Comparison of ENCODE assay signal across 8 cellular contexts in the genomic region with DNA sequence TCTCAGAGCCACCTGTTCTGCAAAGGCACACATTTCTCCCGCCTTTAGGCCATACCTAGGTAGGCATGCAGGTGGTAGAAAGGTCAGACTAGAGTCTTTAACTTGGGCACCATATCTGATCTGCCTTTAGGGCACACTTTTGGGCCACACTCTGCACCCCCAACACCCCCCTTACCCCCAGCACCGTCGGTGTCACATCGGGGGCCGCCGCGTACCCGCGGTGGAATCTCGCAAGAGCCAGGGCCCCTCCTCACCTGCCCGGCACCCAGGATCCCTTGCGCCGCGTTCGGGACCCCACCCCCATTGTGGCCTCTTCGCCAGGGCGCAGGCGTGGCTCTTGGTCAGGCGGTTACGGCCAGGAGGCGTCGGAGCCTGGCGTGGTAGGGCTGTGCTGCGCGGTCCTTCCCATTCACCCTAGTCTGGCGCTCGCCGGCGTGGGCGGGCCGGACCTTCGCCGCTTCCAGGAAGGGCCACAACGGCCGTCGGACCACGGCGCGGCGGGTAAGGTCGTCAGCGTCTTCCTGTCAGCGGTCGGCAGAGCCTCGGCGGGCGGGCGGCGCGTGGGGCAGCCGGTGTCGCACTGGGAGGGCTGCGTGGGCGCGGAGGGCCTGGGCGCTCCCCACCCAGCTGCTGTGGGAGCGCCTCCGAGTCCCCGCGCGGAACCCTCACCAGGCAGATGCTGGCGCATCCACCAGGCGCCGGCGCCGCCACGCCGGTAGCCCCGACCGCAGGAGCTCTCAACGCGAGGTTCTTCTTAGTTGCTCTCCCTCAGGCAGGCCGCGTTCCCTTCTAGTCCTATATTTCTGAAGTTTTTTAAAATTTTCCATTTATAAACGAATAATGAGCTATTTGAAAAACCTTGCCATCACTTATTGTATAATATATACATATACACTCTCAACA.
DNase-seq lines count a peak whose midpoint lies in the region; ATAC-seq and TF ChIP-seq lines count a peak whose summit lies in the region.

Gene DNAH14 (plus strand): TSS at position 341 of the 903 bp plus-strand sequence. CDS start 23,028 bp downstream, outside the sequence.

- peak; percentile 62 for DNase-seq in EH (ENCODE audit: low read depth)
- peak; percentile 93 for DNase-seq in NCI-H2196 (lab: John Stamatoyannopoulos, UW; ENCODE audit: unreplicated experiment)
- DNase-seq in activated CD4-positive, alpha-beta T cell treated with anti-CD3 and anti-CD28 coated beads, Interleukin-2, amount 50 U/mL, for 1 hour, result peak; percentile 10
- DNase-seq in fibroblast of the conjunctiva (ENCODE audit: low read depth), result peak; percentile 69
- DNase-seq in nephron progenitor cell, result peak; percentile 80

- no peaks in the 10 kb centered on the region; the same call in 1 of the 2 replicates for H3K9me3 ChIP-seq in HEK293 (ENCODE audit: control insufficient read depth, insufficient read depth, low read depth, low read length)

- H3K27ac ChIP-seq in HEK293 (ENCODE audit: extremely low read depth, low read depth, low read length), result peak within 1 kb of the TSS; percentile 73

- H3K27me3 Mint-ChIP-seq in nephron progenitor cell (ENCODE audit: low read depth, poor library complexity), result peaks cover 7% of the 10 kb centered on the region

- H3K36me3 Mint-ChIP-seq in nephron progenitor cell (ENCODE audit: low read depth), result peaks cover 39% of the 10 kb centered on the region

- peak within 1 kb of the TSS; percentile 86 for H3K4me3 ChIP-seq in HEK293 (ENCODE audit: low read depth, low read length)

- no peak within 1 kb of the TSS for H3K27ac Mint-ChIP-seq in nephron progenitor cell

- no peaks in the 10 kb centered on the region for H3K36me3 ChIP-seq in HEK293 (ENCODE audit: control insufficient read depth in 2 of 2, insufficient read depth in 1 of 2, low read length in 2 of 2)

- peaks cover 48% of the 10 kb centered on the region for H3K9me3 Mint-ChIP-seq in nephron progenitor cell

- CTCF ChIA-PET in HEK293 (lab: Yijun Ruan, JAX), result interaction anchor here (0.5 to 1.5 kb wide), 3 partner anchors 285 to 417 kb away, joined by 3 to 4 read pairs (median 3); no protein-coding TSS in a partner anchor

- ATAC-seq in HG03095 (IDR thresholded peaks at IDR 0.05; ENCODE audit: unreplicated experiment) (no peak), HG03460 (IDR thresholded peaks at IDR 0.05; ENCODE audit: unreplicated experiment) (no peak)

- no peaks in the 10 kb centered on the region for H3K4me1 ChIP-seq in HEK293 (ENCODE audit: control insufficient read depth, insufficient read depth, low read length)

- POLR2A ChIA-PET in HEK293 (lab: Yijun Ruan, JAX), result no interaction called here

- H3K4me3 Mint-ChIP-seq in nephron progenitor cell, result peak within 1 kb of the TSS; percentile 82

- TF ChIP-seq CTCF in HEK293 (tag by site-specific recombination; IDR thresholded peaks at IDR 0.05) (peak; percentile 42; the same call in 1 of the 2 replicates), nephron progenitor cell (IDR thresholded peaks at IDR 0.05) (no peak)

- no peaks in the 10 kb centered on the region for H3K4me1 Mint-ChIP-seq in nephron progenitor cell

TF ChIP-seq in HEK293, 187 proteins besides CTCF, POLR2A, EP300 and RAD21 (continues in another document):
- TF ChIP-seq ZNF133 (tag by site-specific recombination; IDR thresholded peaks at IDR 0.05) (no peak), ZNF2 (tag by site-specific recombination; IDR thresholded peaks at IDR 0.05) (peak; percentile 82; the same call in 1 of the 2 replicates), ZNF571 (tag by site-specific recombination; IDR thresholded peaks at IDR 0.05) (no peak), ZSCAN23 (tag by site-specific recombination; IDR thresholded peaks at IDR 0.05) (no peak; the same call in 1 of the 2 replicates), ZNF292 (tag by site-specific recombination; IDR thresholded peaks at IDR 0.05; ENCODE audit: borderline replicate concordance, low read depth) (no peak), ZNF350 (tag by site-specific recombination; IDR thresholded peaks at IDR 0.05) (no peak), KLF16 (tag by site-specific recombination; IDR thresholded peaks at IDR 0.05) (peak; percentile 87), ZNF202 (tag by site-specific recombination; IDR thresholded peaks at IDR 0.05; ENCODE audit: borderline replicate concordance) (peak; percentile 72; the same call in 1 of the 2 replicates), ZNF510 (tag by site-specific recombination; IDR thresholded peaks at IDR 0.05; ENCODE audit: insufficient replicate concordance) (no peak), ZIC2 (tag by site-specific recombination; IDR thresholded peaks at IDR 0.05) (peak; percentile 58; the same call in 1 of the 2 replicates), ZNF677 (tag by site-specific recombination; IDR thresholded peaks at IDR 0.05) (peak; percentile 68), ZNF626 (tag by site-specific recombination; IDR thresholded peaks at IDR 0.05) (no peak), KLF7 (tag by site-specific recombination; IDR thresholded peaks at IDR 0.05; ENCODE audit: borderline replicate concordance) (no peak; the same call in 1 of the 2 replicates), GLI2 (tag by site-specific recombination; IDR thresholded peaks at IDR 0.05; ENCODE audit: borderline replicate concordance, low read depth) (no peak; the same call in 1 of the 2 replicates), REST (tag by site-specific recombination; IDR thresholded peaks at IDR 0.05) (0 out of 2 replicates have a peak, but pooled peaks have one; percentile 26), ZBTB26 (tag by site-specific recombination; optimal IDR thresholded peaks at IDR 0.05) (peak; percentile 96), GLIS1 (tag by site-specific recombination; IDR thresholded peaks at IDR 0.05) (peak; percentile 58), BCL11A (tag by site-specific recombination; IDR thresholded peaks at IDR 0.05; ENCODE audit: low read depth) (no peak), ZNF48 (tag by site-specific recombination; IDR thresholded peaks at IDR 0.05) (no peak), ZNF600 (tag by site-specific recombination; IDR thresholded peaks at IDR 0.05) (peak; percentile 100)
- TF ChIP-seq, protein P1, sequence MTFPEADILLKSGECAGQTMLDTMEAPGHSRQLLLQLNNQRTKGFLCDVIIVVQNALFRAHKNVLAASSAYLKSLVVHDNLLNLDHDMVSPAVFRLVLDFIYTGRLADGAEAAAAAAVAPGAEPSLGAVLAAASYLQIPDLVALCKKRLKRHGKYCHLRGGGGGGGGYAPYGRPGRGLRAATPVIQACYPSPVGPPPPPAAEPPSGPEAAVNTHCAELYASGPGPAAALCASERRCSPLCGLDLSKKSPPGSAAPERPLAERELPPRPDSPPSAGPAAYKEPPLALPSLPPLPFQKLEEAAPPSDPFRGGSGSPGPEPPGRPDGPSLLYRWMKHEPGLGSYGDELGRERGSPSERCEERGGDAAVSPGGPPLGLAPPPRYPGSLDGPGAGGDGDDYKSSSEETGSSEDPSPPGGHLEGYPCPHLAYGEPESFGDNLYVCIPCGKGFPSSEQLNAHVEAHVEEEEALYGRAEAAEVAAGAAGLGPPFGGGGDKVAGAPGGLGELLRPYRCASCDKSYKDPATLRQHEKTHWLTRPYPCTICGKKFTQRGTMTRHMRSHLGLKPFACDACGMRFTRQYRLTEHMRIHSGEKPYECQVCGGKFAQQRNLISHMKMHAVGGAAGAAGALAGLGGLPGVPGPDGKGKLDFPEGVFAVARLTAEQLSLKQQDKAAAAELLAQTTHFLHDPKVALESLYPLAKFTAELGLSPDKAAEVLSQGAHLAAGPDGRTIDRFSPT (tag by site-specific recombination; IDR thresholded peaks at IDR 0.05), result peak; percentile 98
- TF ChIP-seq, protein P2, sequence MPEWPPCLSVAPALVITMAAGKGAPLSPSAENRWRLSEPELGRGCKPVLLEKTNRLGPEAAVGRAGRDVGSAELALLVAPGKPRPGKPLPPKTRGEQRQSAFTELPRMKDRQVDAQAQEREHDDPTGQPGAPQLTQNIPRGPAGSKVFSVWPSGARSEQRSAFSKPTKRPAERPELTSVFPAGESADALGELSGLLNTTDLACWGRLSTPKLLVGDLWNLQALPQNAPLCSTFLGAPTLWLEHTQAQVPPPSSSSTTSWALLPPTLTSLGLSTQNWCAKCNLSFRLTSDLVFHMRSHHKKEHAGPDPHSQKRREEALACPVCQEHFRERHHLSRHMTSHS (tag by site-specific recombination; IDR thresholded peaks at IDR 0.05), result no peak

Comparison
In these comparisons a context has a peak if more than half of its experiments do, and no peak if none do; other contexts are left out.
1. DNase-seq: peak in every context shown above with its lines; median percentile 93 in NCI-H2196; 80 in nephron progenitor cell; 69 in fibroblast of the conjunctiva; 62 in EH; 10 in activated CD4-positive, alpha-beta T cell treated with anti-CD3 and anti-CD28 coated beads, Interleukin-2, amount 50 U/mL, for 1 hour.